ENCODE assay signal across 20 cellular contexts in the genomic region with DNA sequence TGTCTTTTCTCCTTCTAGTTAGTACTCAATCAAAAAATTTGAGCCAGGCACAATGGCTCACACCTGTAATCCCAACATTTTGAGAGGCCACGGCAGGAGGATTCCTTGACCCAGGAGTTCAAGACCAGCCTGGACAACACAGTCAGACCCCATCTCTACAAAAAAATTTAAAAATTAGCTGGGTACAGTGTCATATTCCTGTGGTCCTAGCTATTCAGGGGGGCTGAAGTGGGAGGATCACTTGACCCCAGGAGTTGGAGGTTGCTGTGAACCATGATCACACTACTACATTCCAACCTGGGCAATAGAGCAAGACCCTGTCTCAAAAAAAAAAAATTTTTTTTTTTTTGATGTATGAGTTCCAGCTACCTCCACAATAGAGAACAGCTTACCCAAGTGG. TPM values are rescaled to one million over a fixed set of nuclear protein-coding genes. Genes with fewer than 3 reads are reported as not detected.
DNase-seq lines count a peak whose midpoint lies in the region; ATAC-seq, FAIRE-seq and TF ChIP-seq lines count a peak whose summit lies in the region.
"Had no signal": no experiment of that assay in that cellular context is flagged by ENCODE, and none has a peak within 500 bp of the region (broad histone marks: within the 10 kb centered on the region; RNA-seq: fewer than 3 reads in every experiment).

No MANE protein-coding gene starts in this region.

- POLR2A ChIA-PET in Panc1 (lab: Charles Lee) (no interaction called here), K562 (lab: Yijun Ruan, JAX) (interaction anchor here (0.8 to 0.9 kb wide), 2 partner anchors 10 to 12 kb away, joined by 3 read pairs; no protein-coding TSS in a partner anchor)

- H3K4me1 ChIP-seq in Panc1 (ENCODE audit: control insufficient read depth, insufficient read depth, low read length) (no peaks in the 10 kb centered on the region), K562 (replicated peaks in 1 of 2; ENCODE audit: control insufficient read depth in 2 of 2, insufficient read depth in 2 of 2, low read length in 2 of 2) (no peaks in the 10 kb centered on the region; a peak in 1 of 5 replicates), trophoblast cell (ENCODE audit: control insufficient read depth in 1 of 2, insufficient read depth in 2 of 2, low read length in 2 of 2) (peaks cover 8 to 9% of the 10 kb centered on the region in 2 experiments)
- H3K4me1 ChIP-seq: BLaER1 had no signal

- TF ChIP-seq EP300 in K562 (IDR thresholded peaks at IDR 0.05; ENCODE audit: low read length), result no peak

- no peak overlapping the region for H4K12ac ChIP-seq in trophoblast cell (ENCODE audit: low read depth, low read length)

- TF ChIP-seq RAD21 in K562 (CRISPR knock-in tag; conservative IDR thresholded peaks at IDR 0.05 in 1 of 2, IDR thresholded peaks at IDR 0.05 in 1 of 2), result no peak

- BruUV-seq in Panc1 (replicated peaks; lab: Mats Ljungman, UMichigan) (no TSS peak), K562 (replicated peaks; lab: Mats Ljungman, UMichigan) (no TSS peak)

- H3K27me3 ChIP-seq in Panc1 (ENCODE audit: control insufficient read depth, insufficient read depth, low read length) (no peaks in the 10 kb centered on the region), K562 (ENCODE audit: control insufficient read depth in 2 of 2, insufficient read depth in 2 of 2, low read length in 2 of 2) (peaks cover 16 to 26% of the 10 kb centered on the region in 2 experiments), trophoblast cell (ENCODE audit: insufficient read depth, low read length) (no peaks in the 10 kb centered on the region)
- H3K27me3 ChIP-seq: BLaER1 had no signal

- no peak overlapping the region for H2AK5ac ChIP-seq in trophoblast cell (ENCODE audit: low read length)

- H3K27ac ChIP-seq in Panc1 (ENCODE audit: low read length) (peak overlapping the region; percentile 37; the same call in 1 of the 2 replicates), K562 (ENCODE audit: extremely low read depth, low read depth, low read length) (no peak overlapping the region), trophoblast cell (ENCODE audit: low read depth, low read length) (no peak overlapping the region)
- H3K27ac ChIP-seq: BLaER1, C4-2B had no signal

- H3K14ac ChIP-seq in trophoblast cell (ENCODE audit: low read length), result no peak overlapping the region

- no peak overlapping the region for H3K18ac ChIP-seq in trophoblast cell (ENCODE audit: low read length)

- no peak overlapping the region for H3K9ac ChIP-seq in K562 (ENCODE audit: insufficient read depth in 1 of 2, low read depth in 2 of 2, low read length in 2 of 2)
- H3K9ac ChIP-seq in trophoblast cell (ENCODE audit: low read length), result no peak overlapping the region
- H3K9ac ChIP-seq: BLaER1 had no signal

- H3K36me3 ChIP-seq in Panc1 (ENCODE audit: control insufficient read depth, insufficient read depth, low read length), result no peaks in the 10 kb centered on the region
- H3K36me3 ChIP-seq in K562 (ENCODE audit: control insufficient read depth, insufficient read depth, low read length), result no peaks in the 10 kb centered on the region
- no peaks in the 10 kb centered on the region for H3K36me3 ChIP-seq in trophoblast cell (ENCODE audit: control insufficient read depth in 1 of 2, insufficient read depth in 2 of 2, low read length in 2 of 2)
- H3K36me3 ChIP-seq: BLaER1 had no signal

- CTCF ChIA-PET in Panc1 (lab: Charles Lee) (no interaction called here), K562 (lab: Yijun Ruan, JAX; ENCODE audit: low intra/inter-chr PET ratio) (no interaction called here)

- intact Hi-C loops in Panc1 (cut with micrococcal nuclease; ENCODE audit: unreplicated experiment) (no loop called here), K562 (cut with micrococcal nuclease) (no loop called here)

- no peak for TF ChIP-seq POLR2A in K562 (conservative IDR thresholded peaks at IDR 0.05)

- no peak overlapping the region for H2BK12ac ChIP-seq in trophoblast cell (ENCODE audit: low read length)

- H2BK120ac ChIP-seq in trophoblast cell (ENCODE audit: insufficient read depth, low read length, poor library complexity), result no peak overlapping the region

- DNase-seq in Panc1 (ENCODE audit: low read depth, low spot score), result no peak
- DNase-seq in K562 (ENCODE audit: extremely low read depth in 1 of 4, low spot score in 3 of 4), result no peak
- no peak for DNase-seq in trophoblast cell
- DNase-seq in ACHN, result no peak
- no peak for DNase-seq in NOMO-1 treated with dmso at 0.1 percent for 144 hours (lab: John Stamatoyannopoulos, UW; ENCODE audit: unreplicated experiment)
- DNase-seq in CD1c-positive myeloid dendritic cell (ENCODE audit: extremely low spot score), result no peak
- DNase-seq: CD4-positive, alpha-beta T cell; CD8-positive, alpha-beta memory T cell; DMS 273 treated with DMSO at 0.1 percent for 48 hours; DMS53; DMS79 treated with DMSO at 0.1 percent for 48 hours; GF-D8; GOT3; H7; HCEC 1CT had no signal

- no peaks in the 10 kb centered on the region for H3K79me2 ChIP-seq in K562 (ENCODE audit: control insufficient read depth, insufficient read depth, low read length)
- H3K79me2 ChIP-seq in trophoblast cell (ENCODE audit: control insufficient read depth, insufficient read depth, low read length, poor library complexity), result peaks cover 5% of the 10 kb centered on the region

- in situ Hi-C loops in Panc1 (cut with HindIII; ENCODE audit: low pct_unique_long_range_greater_than_20kb, low sequenced_read_pairs) (no loop called here), K562 (cut with MboI) (no loop called here), ACHN (cut with HindIII; ENCODE audit: low pct_ligation_motif_present, low pct_unique_long_range_greater_than_20kb, low sequenced_read_pairs) (no loop called here)

- peak overlapping the region; percentile 43 for H4K91ac ChIP-seq in trophoblast cell (ENCODE audit: low read depth, low read length)

- FAIRE-seq in K562 (lab: Jason Lieb, UNC), result no peak
- FAIRE-seq: D721Med, GM12891, GM18507 had no signal

- ATAC-seq in Panc1, result no peak
- ATAC-seq in K562, result no peak

- no peaks in the 10 kb centered on the region for H4K20me1 ChIP-seq in K562 (replicated peaks; ENCODE audit: control insufficient read depth, insufficient read depth, low read length)
- H4K20me1 ChIP-seq: BLaER1 had no signal

- H4K8ac ChIP-seq in trophoblast cell (ENCODE audit: low read depth, low read length), result no peak overlapping the region

- H3K4me3 ChIP-seq in Panc1 (ENCODE audit: low read depth in 2 of 2, low read length in 2 of 2) (no peak overlapping the region), K562 (no peak overlapping the region), trophoblast cell (ENCODE audit: low read depth, low read length) (no peak overlapping the region)
- H3K4me3 ChIP-seq: BLaER1 had no signal

- no peaks in the 10 kb centered on the region for H3K9me1 ChIP-seq in K562 (ENCODE audit: control insufficient read depth, insufficient read depth, low read length)

- TF ChIP-seq CTCF in Panc1 (IDR thresholded peaks at IDR 0.05) (no peak), K562 (IDR thresholded peaks at IDR 0.05 in 2 of 3, conservative IDR thresholded peaks at IDR 0.05 in 1 of 3; ENCODE audit: insufficient read depth in 2 of 3, low read depth in 1 of 3, low read length in 3 of 3) (no peak)

- H3K4me2 ChIP-seq in K562 (ENCODE audit: insufficient read depth, low read length) (no peak overlapping the region), trophoblast cell (ENCODE audit: low read length) (no peak overlapping the region)
- H3K4me2 ChIP-seq: BLaER1 had no signal

- no peak overlapping the region for H3K4ac ChIP-seq in trophoblast cell (ENCODE audit: low read depth, low read length)

- peaks cover 16% of the 10 kb centered on the region for H3K79me1 ChIP-seq in trophoblast cell (ENCODE audit: low read length)

- no peak overlapping the region for H2BK5ac ChIP-seq in trophoblast cell (ENCODE audit: low read depth, low read length, poor library complexity)

- WGBS in K562 (ENCODE audit: insufficient coverage, low coverage, missing lambda C conversion rate), result 17% methylated on average over 1 of the region's 1 CpG
- WGBS in trophoblast cell (ENCODE audit: extremely low coverage, insufficient coverage, insufficient read length), result no CpG with 5 or more reads among the region's 1 CpG

- H2AFZ ChIP-seq in K562 (ENCODE audit: low read depth, low read length) (no peak overlapping the region), trophoblast cell (ENCODE audit: insufficient read depth, low read length, poor library complexity) (no peak overlapping the region)

- no peaks in the 10 kb centered on the region for H3K9me3 ChIP-seq in Panc1 (ENCODE audit: control insufficient read depth, insufficient read depth, low read depth, low read length)
- H3K9me3 ChIP-seq in K562 (replicated peaks; ENCODE audit: control insufficient read depth, insufficient read depth, low read depth, low read length), result no peaks in the 10 kb centered on the region
- H3K9me3 ChIP-seq in trophoblast cell (ENCODE audit: insufficient read depth, low read depth, low read length), result no peaks in the 10 kb centered on the region
- H3K9me3 ChIP-seq: BLaER1 had no signal

- H3K23ac ChIP-seq in trophoblast cell (ENCODE audit: low read length), result no peak overlapping the region

TF ChIP-seq in K562, 482 proteins besides CTCF, POLR2A, EP300 and RAD21 (continues in another document):
- TF ChIP-seq ZNF121 (CRISPR knock-in tag; conservative IDR thresholded peaks at IDR 0.05), result peak; percentile 96

RNA-seq across cellular contexts. Expression of gene SKIDA1, which starts 57.8 kb away (rescaled TPM):
- total RNA-seq in Panc1 (2021; ENCODE audit: unreplicated experiment) (9.3 TPM), K562 (2014; rRNA removed) (0.09 and 0.24 TPM in 2 replicates), K562 (2014; rRNA removed; fragmentation: Illumina TruSeq; extraction: Trizol) (0.18 and 0.45 TPM in 2 replicates), K562 (2015; rRNA removed; fragmentation: Illumina TruSeq; extraction: Trizol) (0.36 and 0.49 TPM in 2 replicates), K562 (2021) (0.42 and 1.0 TPM in 2 replicates)
- 5.8 TPM for polyA plus RNA-seq in Panc1 (2012; ENCODE audit: insufficient read length)
- total RNA-seq in K562 (2011; cell fraction: chromatin; rRNA removed; ENCODE audit: low replicate concordance), result 0.44 and 0.51 TPM in 2 replicates
- total RNA-seq in K562 (2011; cell fraction: nucleolus; rRNA removed), result 0.26 and 0.50 TPM in 2 replicates
- total RNA-seq in K562 (2011; cell fraction: nucleoplasm; rRNA removed), result 0.38 and 0.51 TPM in 2 replicates
- polyA plus RNA-seq in K562 (2011; rRNA removed) (0.34 and 1.1 TPM in 2 replicates), K562 (2014; fragmentation: Illumina TruSeq; extraction: Trizol) (0.35 and 0.59 TPM in 2 replicates), K562 (2014; fragmentation: Nextera tagmentation; extraction: Ambion mirVana) (under 1 TPM; 0.76 to 0.77 TPM), K562 (2014; rRNA removed) (0.05 and 1.4 TPM in 2 replicates)
- polyA plus RNA-seq in K562 (2011; cell fraction: cytosol; rRNA removed), result 0.06 and 0.18 TPM in 2 replicates
- polyA plus RNA-seq in K562 (2011; cell fraction: nucleus; rRNA removed), result 0.47 and 1.4 TPM in 2 replicates
- polyA plus RNA-seq in K562 (2012), result 0.25 and 0.42 TPM in 2 replicates
- polyA minus RNA-seq in K562 (2011; rRNA and poly(A)+ RNA removed), result 0.18 and 0.35 TPM in 2 replicates
- 1.1 TPM in 1 of 2 replicates, not detected in the other for polyA minus RNA-seq in K562 (2011; cell fraction: cytosol; rRNA and poly(A)+ RNA removed)
- 0.22 and 0.40 TPM in 2 replicates for polyA minus RNA-seq in K562 (2011; cell fraction: nucleus; rRNA and poly(A)+ RNA removed)
- 27.4 and 28.4 TPM in 2 replicates for polyA plus RNA-seq in trophoblast cell (2013)
